8 cellular contexts compared by ENCODE assay signal in the genomic region with DNA sequence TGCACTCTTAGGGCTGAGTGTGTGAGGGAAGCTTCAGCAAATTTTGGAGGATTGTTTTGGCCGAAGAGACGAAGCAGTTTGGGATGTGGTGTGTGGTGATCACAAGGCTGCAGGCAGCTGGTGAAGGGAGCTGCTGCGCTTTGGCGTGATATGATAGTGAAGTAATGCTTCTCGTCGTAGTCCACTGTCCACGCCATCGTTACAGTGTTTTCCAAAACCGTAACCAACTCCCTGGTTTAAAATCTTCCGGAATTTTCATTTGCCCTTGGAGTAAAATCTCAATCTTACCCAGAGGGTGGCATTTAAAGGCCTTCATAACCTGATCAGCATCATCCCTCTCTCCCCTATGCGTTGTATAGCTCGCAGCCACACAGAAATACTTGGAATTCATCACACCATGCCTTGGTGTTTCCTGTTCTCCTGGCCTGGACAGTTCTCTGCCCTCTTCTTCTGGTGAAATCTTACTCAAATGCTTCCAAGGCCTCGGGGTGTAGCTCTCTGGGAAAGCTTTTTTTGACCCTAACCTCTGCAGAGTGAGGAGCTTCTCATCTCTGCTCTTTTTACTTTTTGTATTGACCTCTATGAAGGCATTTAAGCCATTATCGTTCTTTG. TPM values are rescaled to one million over a fixed set of nuclear protein-coding genes. Genes with fewer than 3 reads are reported as not detected.
DNase-seq lines count a peak whose midpoint lies in the region; ATAC-seq and TF ChIP-seq lines count a peak whose summit lies in the region.

No MANE protein-coding gene starts in this region.

- H3K9me3 ChIP-seq in HUES6 (ENCODE audit: control insufficient read depth, insufficient read depth, low read depth, low read length) (peaks cover 8% of the 10 kb centered on the region), left ventricle myocardium inferior (replicated peaks) (no peaks in the 10 kb centered on the region)

- no peaks in the 10 kb centered on the region for H3K27me3 Mint-ChIP-seq in activated naive CD8-positive, alpha-beta T cell

- H3K4me3 ChIP-seq in HUES6 (ENCODE audit: low read depth, low read length) (peak overlapping the region; percentile 78), left ventricle myocardium inferior (peak overlapping the region; percentile 87)

- ATAC-seq in GM19438 (IDR thresholded peaks at IDR 0.05; ENCODE audit: low read depth, unreplicated experiment): peak; percentile 20

- no peaks in the 10 kb centered on the region for H3K9me3 Mint-ChIP-seq in activated naive CD8-positive, alpha-beta T cell (ENCODE audit: low read depth)

- H3K4me1 ChIP-seq in HUES6 (ENCODE audit: control insufficient read depth, insufficient read depth, low read length) (peaks cover 11% of the 10 kb centered on the region), left ventricle myocardium inferior (peaks cover 58% of the 10 kb centered on the region)

- peaks cover 10% of the 10 kb centered on the region; the same call in 1 of the 2 replicates for H3K36me3 ChIP-seq in HUES6 (ENCODE audit: control insufficient read depth, insufficient read depth, low read length)
- no peaks in the 10 kb centered on the region for H3K36me3 ChIP-seq in left ventricle myocardium inferior

- H3K36me3 Mint-ChIP-seq in activated naive CD8-positive, alpha-beta T cell: peaks cover 11% of the 10 kb centered on the region

- peak overlapping the region; percentile 99 for H3K4me3 Mint-ChIP-seq in activated naive CD8-positive, alpha-beta T cell

- intact Hi-C loops in left ventricle myocardium inferior (cut with micrococcal nuclease): no loop called here

- H3K4me1 Mint-ChIP-seq in activated naive CD8-positive, alpha-beta T cell (ENCODE audit: low read depth): peaks cover 43% of the 10 kb centered on the region

- no peak for DNase-seq in left ventricle myocardium inferior
- peak; percentile 51 for DNase-seq in pons (ENCODE audit: low spot score)
- no peak for DNase-seq in NCI-H2196 (lab: John Stamatoyannopoulos, UW; ENCODE audit: unreplicated experiment)
- no peak for DNase-seq in NCI-H187 treated with DMSO at 0.1 percent for 48 hours (lab: John Stamatoyannopoulos, UW)

- H3K27ac ChIP-seq in C4-2B: peak overlapping the region; percentile 86
- H3K27ac ChIP-seq in HUES6 (ENCODE audit: low read depth, low read length): no peak overlapping the region
- peak overlapping the region; percentile 94 for H3K27ac ChIP-seq in left ventricle myocardium inferior (replicated peaks)

- H3K9ac ChIP-seq in HUES6 (ENCODE audit: low read length): peak overlapping the region; percentile 74

- H3K27me3 ChIP-seq in HUES6 (ENCODE audit: control insufficient read depth, insufficient read depth, low read length) (no peaks in the 10 kb centered on the region), left ventricle myocardium inferior (ENCODE audit: low read depth) (no peaks in the 10 kb centered on the region)

- peak overlapping the region; percentile 98 for H3K27ac Mint-ChIP-seq in activated naive CD8-positive, alpha-beta T cell

- TF ChIP-seq CTCF in C4-2B (conservative IDR thresholded peaks at IDR 0.05) (no peak), left ventricle myocardium inferior (IDR thresholded peaks at IDR 0.05; ENCODE audit: borderline replicate concordance) (no peak)

RNA-seq across cellular contexts. Expression of a gene that starts 0.8 kb away (rescaled TPM):
- total RNA-seq in left ventricle myocardium inferior: 29.4 TPM
